Comparison of ENCODE assay signal across 23 cellular contexts in the genomic region with DNA sequence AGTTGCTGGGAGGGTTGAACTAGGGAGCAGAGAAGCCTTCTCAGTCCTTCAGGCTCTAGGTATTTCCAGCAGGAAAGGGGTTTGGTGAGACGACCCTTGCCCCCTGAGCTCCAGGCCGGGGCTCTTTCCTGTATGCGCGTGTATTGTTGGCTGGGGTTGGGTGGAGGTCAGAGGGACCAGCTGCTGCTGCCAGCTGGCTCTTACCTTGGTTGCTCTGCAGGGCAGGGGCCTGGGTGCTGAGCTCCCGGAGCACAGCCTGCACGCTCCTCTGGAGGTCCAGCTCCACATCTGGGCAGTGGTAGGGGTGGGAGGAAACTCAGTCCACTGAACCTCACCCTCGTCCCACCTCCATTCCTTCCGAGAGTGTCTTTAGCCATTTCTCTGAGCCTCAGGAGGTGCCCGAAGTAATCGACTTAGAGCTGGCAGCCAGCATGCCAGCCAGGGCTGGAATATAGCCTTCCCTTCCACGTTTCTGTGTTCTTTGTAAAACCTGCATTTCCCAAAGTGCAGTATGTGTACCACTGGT. TPM values are rescaled to one million over a fixed set of nuclear protein-coding genes. Genes with fewer than 3 reads are reported as not detected.
A peak's percentile ranks its signal among the peaks of the same experiment; 100 is the strongest.
DNase-seq lines count a peak whose midpoint lies in the region; ATAC-seq and TF ChIP-seq lines count a peak whose summit lies in the region.
"Had no signal": no experiment of that assay in that cellular context is flagged by ENCODE, and none has a peak within 500 bp of the region (broad histone marks: within the 10 kb centered on the region; RNA-seq: fewer than 3 reads in every experiment).

No MANE protein-coding gene starts in this region.

- no peak overlapping the region for H3K4ac ChIP-seq in trophoblast cell (ENCODE audit: low read depth, low read length)

- H3K79me2 ChIP-seq in trophoblast cell (ENCODE audit: control insufficient read depth, insufficient read depth, low read length, poor library complexity): no peaks in the 10 kb centered on the region

- H2AFZ ChIP-seq in trophoblast cell (ENCODE audit: insufficient read depth, low read length, poor library complexity): no peak overlapping the region

- H2AK5ac ChIP-seq in trophoblast cell (ENCODE audit: low read length): no peak overlapping the region

- H3K4me2 ChIP-seq in trophoblast cell (ENCODE audit: low read length): no peak overlapping the region

- H3K36me3 ChIP-seq in endodermal cell (ENCODE audit: control insufficient read depth, insufficient read depth, low read length): no peaks in the 10 kb centered on the region
- no peaks in the 10 kb centered on the region for H3K36me3 ChIP-seq in trophoblast cell (ENCODE audit: control insufficient read depth in 1 of 2, insufficient read depth in 2 of 2, low read length in 2 of 2)

- H3K27me3 ChIP-seq in endodermal cell (ENCODE audit: control insufficient read depth, insufficient read depth, low read length, poor library complexity, severe bottlenecking): no peaks in the 10 kb centered on the region
- no peaks in the 10 kb centered on the region for H3K27me3 ChIP-seq in trophoblast cell (ENCODE audit: insufficient read depth, low read length)

- H3K27ac ChIP-seq in endodermal cell (ENCODE audit: low read depth, low read length) (no peak overlapping the region), trophoblast cell (ENCODE audit: low read depth, low read length) (no peak overlapping the region)
- H3K27ac ChIP-seq: C4-2B, RWPE1 had no signal

- H3K4me3 ChIP-seq in endodermal cell (ENCODE audit: low read length) (no peak overlapping the region), trophoblast cell (ENCODE audit: low read depth, low read length) (no peak overlapping the region)

- no peak for ATAC-seq in HG02571 (IDR thresholded peaks at IDR 0.05; ENCODE audit: unreplicated experiment)
- ATAC-seq: SK-N-SH treated with all-trans-retinoic acid at 6 μM for 48 hours had no signal

- H2BK12ac ChIP-seq in trophoblast cell (ENCODE audit: low read length): no peak overlapping the region

- no peaks in the 10 kb centered on the region for H3K9me3 Mint-ChIP-seq in endodermal cell
- H3K9me3 Mint-ChIP-seq: CD8-positive, alpha-beta memory T cell had no signal

- H3K18ac ChIP-seq in trophoblast cell (ENCODE audit: low read length): no peak overlapping the region

- H3K79me1 ChIP-seq in trophoblast cell (ENCODE audit: low read length): no peaks in the 10 kb centered on the region

- 82 to 83% methylated on average over 5 to 11 of the region's 11 CpGs for WGBS in endodermal cell (ENCODE audit: insufficient coverage in 1 of 2, insufficient read length in 1 of 2), 2 experiments
- no CpG with 5 or more reads among the region's 11 CpGs for WGBS in trophoblast cell (ENCODE audit: extremely low coverage, insufficient coverage, insufficient read length)

- H3K9me3 ChIP-seq in endodermal cell (ENCODE audit: control insufficient read depth, low read length) (peaks cover 6% of the 10 kb centered on the region), trophoblast cell (ENCODE audit: insufficient read depth, low read depth, low read length) (peaks cover 3% of the 10 kb centered on the region)

- H3K36me3 Mint-ChIP-seq in endodermal cell (ENCODE audit: low read depth): peaks cover 5% of the 10 kb centered on the region

- no peaks in the 10 kb centered on the region for H3K27me3 Mint-ChIP-seq in endodermal cell (ENCODE audit: insufficient read depth)

- TF ChIP-seq CTCF in endodermal cell (conservative IDR thresholded peaks at IDR 0.05): no peak

- peak; percentile 17 for DNase-seq in activated CD8-positive, alpha-beta memory T cell treated with anti-CD3 and anti-CD28 coated beads for 24 hours
- DNase-seq in activated CD8-positive, alpha-beta memory T cell treated with anti-CD3 and anti-CD28 coated beads, Interleukin-2, amount 50 U/mL, for 4 hours: no peak
- DNase-seq in NCI-H69 (lab: John Stamatoyannopoulos, UW): peak; percentile 16
- peak; percentile 48 for DNase-seq in endodermal cell
- DNase-seq in trophoblast cell: no peak
- DNase-seq in anterior cingulate cortex (lab: John Stamatoyannopoulos, UW): no peak
- no peak for DNase-seq in activated CD4-positive, CD25-positive, alpha-beta regulatory T cell treated with anti-CD3 and anti-CD28 coated beads, Interleukin-2, amount 50 U/mL, for 72 hours
- DNase-seq: 8988T; AML-193; Calu3; CD8-positive, alpha-beta memory T cell; H9; HFFc6; KG1; NCI-H1092; NCI-H1436; NCI-H1930 had no signal

- no peak overlapping the region for H3K23ac ChIP-seq in trophoblast cell (ENCODE audit: low read length)

- no peak overlapping the region for H3K27ac Mint-ChIP-seq in endodermal cell
- H3K27ac Mint-ChIP-seq: CD8-positive, alpha-beta memory T cell; HFFc6 had no signal

- no peak overlapping the region for H2BK120ac ChIP-seq in trophoblast cell (ENCODE audit: insufficient read depth, low read length, poor library complexity)

- H4K8ac ChIP-seq in trophoblast cell (ENCODE audit: low read depth, low read length): no peak overlapping the region

- H4K91ac ChIP-seq in trophoblast cell (ENCODE audit: low read depth, low read length): no peak overlapping the region

- no peak overlapping the region for H3K4me3 Mint-ChIP-seq in endodermal cell
- H3K4me3 Mint-ChIP-seq: CD8-positive, alpha-beta memory T cell; H9; HFFc6 had no signal

- H2BK5ac ChIP-seq in trophoblast cell (ENCODE audit: low read depth, low read length, poor library complexity): no peak overlapping the region

- no peak overlapping the region for H3K14ac ChIP-seq in trophoblast cell (ENCODE audit: low read length)

- H3K4me1 ChIP-seq in endodermal cell (ENCODE audit: control insufficient read depth, insufficient read depth, low read length) (no peaks in the 10 kb centered on the region), trophoblast cell (ENCODE audit: control insufficient read depth in 1 of 2, insufficient read depth in 2 of 2, low read length in 2 of 2) (peaks cover 0 to 2% of the 10 kb centered on the region in 2 experiments)

- peaks cover 11% of the 10 kb centered on the region for H3K4me1 Mint-ChIP-seq in endodermal cell
- H3K4me1 Mint-ChIP-seq: CD8-positive, alpha-beta memory T cell had no signal

- H3K9ac ChIP-seq in endodermal cell (ENCODE audit: extremely low read depth, low read length, poor library complexity, severe bottlenecking) (no peak overlapping the region), trophoblast cell (ENCODE audit: low read length) (peak overlapping the region; percentile 23)

- no peak overlapping the region for H4K12ac ChIP-seq in trophoblast cell (ENCODE audit: low read depth, low read length)

RNA-seq across cellular contexts. Expression of a gene that starts 28.0 kb away (rescaled TPM):
- 1 to 10 TPM; 2.1 to 2.5 TPM for total RNA-seq in endodermal cell
- 0.25 TPM for polyA plus RNA-seq in endodermal cell (2013, experiment 1 of 2)
- 0.17 TPM for polyA plus RNA-seq in endodermal cell (2013, experiment 2 of 2)
- 0.01 TPM in 1 of 2 replicates, not detected in the other for polyA plus RNA-seq in trophoblast cell (2013)
- total RNA-seq: Calu3, H9, HFFc6, HT1080, NCI-H460 had no signal

RNA-seq across cellular contexts. Expression of a gene that starts 40.3 kb away (rescaled TPM):
- total RNA-seq in endodermal cell: 1 to 10 TPM; 3.3 to 5.1 TPM
- polyA plus RNA-seq in endodermal cell (2013, experiment 1 of 2): 0.25 TPM
- 0.25 TPM for polyA plus RNA-seq in endodermal cell (2013, experiment 2 of 2)
- polyA plus RNA-seq in trophoblast cell (2013): 0.48 and 0.56 TPM in 2 replicates
- total RNA-seq: CD8-positive, alpha-beta memory T cell; HFFc6; HT1080; NCI-H460 had no signal
- polyA plus RNA-seq: CD8-positive, alpha-beta memory T cell had no signal

Comparison
In these comparisons a context has a peak if more than half of its experiments do, and no peak if none do; other contexts are left out.
1. DNase-seq: peak in activated CD8-positive, alpha-beta memory T cell treated with anti-CD3 and anti-CD28 coated beads for 24 hours (single experiment), NCI-H69 (single experiment) and endodermal cell (single experiment); none in activated CD8-positive, alpha-beta memory T cell treated with anti-CD3 and anti-CD28 coated beads, Interleukin-2, amount 50 U/mL, for 4 hours (single experiment), trophoblast cell (0 of 2), anterior cingulate cortex (0 of 58) and activated CD4-positive, CD25-positive, alpha-beta regulatory T cell treated with anti-CD3 and anti-CD28 coated beads, Interleukin-2, amount 50 U/mL, for 72 hours (single experiment).